In genomic region chr3:142022381-142022780, GRCh38 we compare ENCODE assay signal across 9 cellular contexts.
DNase-seq lines count a peak whose midpoint lies in the region; ATAC-seq and TF ChIP-seq lines count a peak whose summit lies in the region.
"Had no signal": no experiment of that assay in that cellular context is flagged by ENCODE, and none has a peak within 500 bp of the region (broad histone marks: within the 10 kb centered on the region; RNA-seq: fewer than 3 reads in every experiment).

No MANE protein-coding gene starts in this region.

- peak; percentile 34 for TF ChIP-seq CTCF in GM06990 (IDR thresholded peaks at IDR 0.05; ENCODE audit: insufficient read depth, low read length, poor library complexity, severe bottlenecking)
- peak; percentile 13; the same call in 1 of the 2 replicates for TF ChIP-seq CTCF in WERI-Rb-1 (IDR thresholded peaks at IDR 0.05; ENCODE audit: low read depth, low read length)
- no peak for TF ChIP-seq CTCF in nephron progenitor cell (IDR thresholded peaks at IDR 0.05)

- peak; percentile 86 for ATAC-seq in GM19468 (IDR thresholded peaks at IDR 0.05; ENCODE audit: extremely low read depth, unreplicated experiment)
- peak; percentile 73 for ATAC-seq in HG03520 (IDR thresholded peaks at IDR 0.05; ENCODE audit: unreplicated experiment)

- H3K27me3 ChIP-seq in GM06990 (replicated peaks; ENCODE audit: control insufficient read depth, insufficient read depth, low read length) = no peaks in the 10 kb centered on the region
- H3K27me3 ChIP-seq in WERI-Rb-1 (ENCODE audit: insufficient read depth, low read depth, severe bottlenecking) = no peaks in the 10 kb centered on the region

- peaks cover 20% of the 10 kb centered on the region for H3K4me1 Mint-ChIP-seq in nephron progenitor cell

- H3K4me3 Mint-ChIP-seq in nephron progenitor cell = no peak overlapping the region
- H3K4me3 Mint-ChIP-seq: T-helper 1 cell treated with Interleukin-12 subunit alpha and Interleukin-12 subunit beta and Interleukin-4 antibody, amounts not matched to agents 30 μg/mL and 1 μg/mL, for 36 hours had no signal

- no peaks in the 10 kb centered on the region for H3K9me3 Mint-ChIP-seq in nephron progenitor cell
- H3K9me3 Mint-ChIP-seq: T-helper 1 cell treated with Interleukin-12 subunit alpha and Interleukin-12 subunit beta and Interleukin-4 antibody, amounts not matched to agents 30 μg/mL and 1 μg/mL, for 36 hours had no signal

- DNase-seq in GM06990 (ENCODE audit: extremely low read depth, insufficient read length) (no peak), WERI-Rb-1 (peak; percentile 20), nephron progenitor cell (no peak), NOMO-1 (lab: John Stamatoyannopoulos, UW; ENCODE audit: unreplicated experiment in 2 of 2) (no peak), putamen (ENCODE audit: low spot score) (no peak)
- DNase-seq in activated T-cell treated with anti-CD3 and anti-CD28 coated beads, Interleukin-2, amount 50 U/mL, for 48 hours = no peak

- H3K27ac Mint-ChIP-seq in nephron progenitor cell = peak overlapping the region; percentile 74
- H3K27ac Mint-ChIP-seq: T-helper 1 cell treated with Interleukin-12 subunit alpha and Interleukin-12 subunit beta and Interleukin-4 antibody, amounts not matched to agents 30 μg/mL and 1 μg/mL, for 36 hours had no signal

- H3K9me3 ChIP-seq in WERI-Rb-1 (ENCODE audit: severe bottlenecking) = no peaks in the 10 kb centered on the region

- no peak overlapping the region for H3K27ac ChIP-seq in WERI-Rb-1

- no peaks in the 10 kb centered on the region for H3K27me3 Mint-ChIP-seq in nephron progenitor cell (ENCODE audit: low read depth, poor library complexity)

- H3K4me3 ChIP-seq in GM06990 (replicated peaks; ENCODE audit: low read depth, low read length) (no peak overlapping the region), WERI-Rb-1 (ENCODE audit: low read depth, low read length) (no peak overlapping the region)

- peaks cover 77% of the 10 kb centered on the region for H3K36me3 Mint-ChIP-seq in nephron progenitor cell (ENCODE audit: low read depth)

- H3K36me3 ChIP-seq in GM06990 (ENCODE audit: control insufficient read depth, insufficient read depth, low read length) (no peaks in the 10 kb centered on the region), WERI-Rb-1 (no peaks in the 10 kb centered on the region)
